10 cellular contexts compared by ENCODE assay signal in the genomic region with DNA sequence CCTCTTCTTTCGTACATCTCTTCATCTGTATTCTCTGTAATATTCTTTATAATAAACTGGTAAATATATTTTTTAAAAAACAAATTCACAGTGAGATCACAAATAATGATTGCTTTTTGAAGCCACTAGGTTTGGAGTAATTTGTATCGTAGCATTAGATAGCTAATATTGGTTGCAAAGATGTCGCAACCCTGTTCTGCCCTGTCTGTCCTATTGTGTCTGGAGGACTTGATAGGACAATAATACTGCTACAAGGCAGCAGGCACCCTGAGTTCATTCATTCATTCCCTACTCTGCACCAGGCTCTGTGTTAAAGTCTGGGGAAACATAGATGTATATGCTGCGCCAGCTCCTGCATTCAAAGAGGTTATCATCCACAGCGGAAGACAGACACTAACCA.
"Had no signal": no experiment of that assay in that cellular context is flagged by ENCODE, and none has a peak within 500 bp of the region (broad histone marks: within the 10 kb centered on the region; RNA-seq: fewer than 3 reads in every experiment).

No MANE protein-coding gene starts in this region.

- H3K27ac ChIP-seq: GM23248 had no signal

- H3K4me3 ChIP-seq: GM23248, GM23338, HAP-1 had no signal

- H2AFZ ChIP-seq: GM23248, GM23338 had no signal

- H3K4me2 ChIP-seq: GM23338 had no signal

- FAIRE-seq: H54 had no signal

- H3K27ac Mint-ChIP-seq: GM23338, HFFc6 had no signal

- H3K9me3 Mint-ChIP-seq: GM23338, H9, HFFc6 had no signal

- ATAC-seq: GM23338, HCT116 had no signal

- H3K36me3 ChIP-seq: HAP-1 had no signal

- DNase-seq: GM23248, GOT3, H7, H9, HCEC 1CT, HFFc6 had no signal

- H3K4me3 Mint-ChIP-seq: GM23338, H9, HFFc6 had no signal

- H3K9me3 ChIP-seq: HAP-1 had no signal

- H3K4me1 Mint-ChIP-seq: GM23338 had no signal

- H3K9ac ChIP-seq: GM23248 had no signal
